Comparison of ENCODE assay signal across 19 cellular contexts in the genomic region with DNA sequence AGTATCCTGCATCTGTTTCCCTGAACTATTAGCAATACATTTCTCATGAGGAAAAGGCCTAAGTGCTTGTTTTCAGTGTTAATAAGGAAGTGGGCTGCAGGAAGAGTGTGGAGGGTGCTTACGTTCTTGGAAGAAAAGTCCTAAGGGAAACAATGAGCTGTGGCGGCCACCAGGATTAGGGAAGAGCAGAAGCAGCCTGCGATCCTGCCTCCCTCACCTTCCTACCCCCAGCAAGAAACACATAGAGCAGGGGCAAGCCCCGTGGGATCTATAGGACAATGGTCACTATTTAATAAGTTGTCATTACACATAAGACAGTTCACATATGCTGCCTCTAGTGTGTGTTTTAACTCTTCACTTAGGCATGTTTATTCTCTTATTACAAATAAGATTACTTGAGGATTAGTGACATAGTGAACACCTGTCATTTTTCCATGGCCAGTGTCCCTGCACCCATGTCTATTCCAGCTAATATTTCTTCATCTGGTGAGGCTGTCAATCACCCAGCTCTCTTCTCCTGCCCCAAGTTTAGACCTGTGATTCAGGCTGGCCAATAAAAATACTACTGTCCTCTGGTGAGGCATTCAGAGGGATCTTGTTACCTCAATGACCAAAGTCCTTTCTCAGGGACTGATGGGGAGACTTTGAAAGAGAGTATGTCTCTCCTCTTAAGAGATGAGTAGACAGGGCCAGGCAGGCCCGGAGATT.
"Had no signal": no experiment of that assay in that cellular context is flagged by ENCODE, and none has a peak within 500 bp of the region (broad histone marks: within the 10 kb centered on the region; RNA-seq: fewer than 3 reads in every experiment).

No MANE protein-coding gene starts in this region.

- H3K9me3 ChIP-seq: gastrocnemius medialis, right lobe of liver, testis, tibial artery, upper lobe of left lung, uterus had no signal

- H3K27me3 ChIP-seq: gastrocnemius medialis, hepatocyte, right lobe of liver, testis, tibial artery, upper lobe of left lung, uterus had no signal

- H3K4me1 ChIP-seq: gastrocnemius medialis, parathyroid adenoma, right lobe of liver, testis, tibial artery, upper lobe of left lung, uterus had no signal

- H3K36me3 ChIP-seq: gastrocnemius medialis, right lobe of liver, tibial artery, upper lobe of left lung, uterus had no signal

- H3K27ac ChIP-seq: gastrocnemius medialis, hepatocyte, parathyroid adenoma, right lobe of liver, testis, tibial artery, upper lobe of left lung, uterus had no signal

- H3K4me2 ChIP-seq: hepatocyte had no signal

- H3K9ac ChIP-seq: parathyroid adenoma had no signal

- H3K4me3 ChIP-seq: gastrocnemius medialis, hepatocyte, lung, right lobe of liver, testis, tibial artery, upper lobe of left lung, uterus had no signal

- H3K79me2 ChIP-seq: hepatocyte, parathyroid adenoma had no signal

- ATAC-seq: left lobe of liver; natural killer cell; right lobe of liver; stimulated activated memory B cell treated with anti-CD40 and anti-IgM and Interleukin-4, amounts not matched to agents 10 μg/mL and 1 μg/mL and 100 μg/mL, for 72 hours; stimulated activated naive CD8-positive, alpha-beta T cell treated with anti-CD3 and anti-CD28 coated beads, Interleukin-15, Interleukin-2, amounts not matched to agents 100 U/mL and 50 U/mL, for 24 hours had no signal

- DNase-seq: cortex of kidney; effector CD4-positive, alpha-beta T cell; gastrocnemius medialis; head of caudate nucleus; kidney; natural killer cell; right lobe of liver; stimulated activated CD4-positive, alpha-beta T cell treated with anti-CD3 and anti-CD28 coated beads, Interleukin-4, amount 100 ng/mL, for 4 hours; stimulated activated naive CD8-positive, alpha-beta T cell treated with anti-CD3 and anti-CD28 coated beads, Interleukin-15, Interleukin-2, amounts not matched to agents 100 U/mL and 50 U/mL, for 24 hours; substantia nigra; testis; tibial artery; upper lobe of left lung; uterus had no signal

- H2AFZ ChIP-seq: hepatocyte, parathyroid adenoma had no signal
